Comparison of ENCODE assay signal across 16 cellular contexts in the genomic region with DNA sequence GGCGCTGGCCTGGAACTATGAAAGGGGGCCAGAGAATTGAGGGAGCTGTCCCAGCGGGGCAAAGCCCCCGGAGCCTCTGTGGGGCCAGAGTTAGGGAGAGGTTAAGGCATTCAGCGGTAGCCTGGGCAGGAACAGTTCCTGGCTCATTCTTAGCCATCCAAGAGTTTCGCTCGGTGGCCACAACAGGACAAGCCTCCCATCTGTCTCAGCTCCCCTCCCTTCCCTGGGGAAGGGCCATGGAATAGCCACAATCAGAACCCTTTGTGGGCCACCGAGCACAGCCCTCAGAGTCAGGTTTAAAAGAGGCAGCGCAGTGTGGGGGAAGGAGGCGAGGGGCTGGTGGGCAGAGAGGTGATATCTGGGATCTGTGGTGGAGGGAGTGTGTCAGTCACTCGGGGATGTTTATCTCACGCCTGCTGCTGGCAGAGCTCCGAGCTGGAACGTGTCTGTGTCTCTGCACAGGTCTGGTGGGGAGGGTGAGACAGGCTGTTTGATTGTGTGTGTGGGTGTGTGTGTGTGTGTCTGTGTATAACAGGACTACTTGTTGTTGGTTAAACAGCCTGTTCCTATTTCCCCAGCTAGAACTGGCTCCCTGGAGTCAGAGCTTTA. TPM values are rescaled to one million over a fixed set of nuclear protein-coding genes. Genes with fewer than 3 reads are reported as not detected.
DNase-seq lines count a peak whose midpoint lies in the region.
"Had no signal": no experiment of that assay in that cellular context is flagged by ENCODE, and none has a peak within 500 bp of the region (broad histone marks: within the 10 kb centered on the region; RNA-seq: fewer than 3 reads in every experiment).

No MANE protein-coding gene starts in this region.

- H2BK5ac ChIP-seq in mesendoderm (ENCODE audit: low read length): no peak overlapping the region

- H2BK120ac ChIP-seq in mesendoderm (ENCODE audit: low read depth, low read length): no peak overlapping the region

- no peaks in the 10 kb centered on the region for H3K9me3 ChIP-seq in Karpas-422 (ENCODE audit: low read length)
- H3K9me3 ChIP-seq: suprapubic skin had no signal

- no peak overlapping the region for H3K4ac ChIP-seq in mesendoderm (ENCODE audit: low read depth, low read length)

- H2AFZ ChIP-seq in Karpas-422 (ENCODE audit: low read length): no peak overlapping the region

- no CpG with 5 or more reads among the region's 13 CpGs for WGBS in mesendoderm (ENCODE audit: extremely low coverage, insufficient coverage, low lambda C conversion rate)

- H3K79me2 ChIP-seq in mesendoderm (ENCODE audit: control insufficient read depth, insufficient read depth, low read length): no peaks in the 10 kb centered on the region
- H3K79me2 ChIP-seq in Karpas-422 (ENCODE audit: low read length): no peaks in the 10 kb centered on the region

- H3K27ac ChIP-seq in mesendoderm (ENCODE audit: low read depth, low read length) (no peak overlapping the region), substantia nigra (ENCODE audit: low read depth, low read length, poor library complexity, severe bottlenecking) (peak overlapping the region; percentile 83), Karpas-422 (ENCODE audit: low read length) (no peak overlapping the region)
- H3K27ac ChIP-seq: 22Rv1 had no signal

- H3K4me2 ChIP-seq in mesendoderm (ENCODE audit: low read length): no peak overlapping the region
- no peak overlapping the region for H3K4me2 ChIP-seq in Karpas-422 (ENCODE audit: low read depth, low read length, poor library complexity, severe bottlenecking)

- H3K79me1 ChIP-seq in mesendoderm (ENCODE audit: low read length): no peaks in the 10 kb centered on the region

- H3K23ac ChIP-seq in mesendoderm (ENCODE audit: low read length): no peak overlapping the region

- no peaks in the 10 kb centered on the region for H4K20me1 ChIP-seq in Karpas-422 (ENCODE audit: insufficient read depth, low read depth, low read length)

- H3K18ac ChIP-seq in mesendoderm (ENCODE audit: low read length): no peak overlapping the region

- no peak overlapping the region for H4K8ac ChIP-seq in mesendoderm (ENCODE audit: low read depth, low read length)

- no peak overlapping the region for H2AK5ac ChIP-seq in mesendoderm (ENCODE audit: low read length)

- H3K27me3 ChIP-seq in mesendoderm (ENCODE audit: insufficient read depth, low read length, poor library complexity) (no peaks in the 10 kb centered on the region), Karpas-422 (ENCODE audit: low read length) (no peaks in the 10 kb centered on the region)
- H3K27me3 ChIP-seq: suprapubic skin had no signal

- no peak overlapping the region for H2BK15ac ChIP-seq in mesendoderm (replicated peaks; ENCODE audit: low read depth)

- H3K4me1 ChIP-seq in mesendoderm (ENCODE audit: control insufficient read depth, low read depth, low read length) (peaks cover 9% of the 10 kb centered on the region), Karpas-422 (ENCODE audit: low read length) (no peaks in the 10 kb centered on the region)

- DNase-seq in DMS 273 (lab: John Stamatoyannopoulos, UW; ENCODE audit: unreplicated experiment) (peak; percentile 61), DMS 273 treated with DMSO at 0.1 percent for 48 hours (lab: John Stamatoyannopoulos, UW) (no peak), dermis blood vessel endothelial cell (peak; percentile 18), mesendoderm (peak; percentile 32), substantia nigra (lab: John Stamatoyannopoulos, UW) (peak in 17 of 49 donors; percentile 28 to 68 (median 48)), Karpas-422 (no peak), NCI-H128 (lab: John Stamatoyannopoulos, UW; ENCODE audit: unreplicated experiment) (no peak)
- no peak for DNase-seq in activated CD4-positive, CD25-positive, alpha-beta regulatory T cell treated with anti-CD3 and anti-CD28 coated beads, Interleukin-2, amount 50 U/mL, for 72 hours
- DNase-seq: amniotic stem cell; effector memory CD8-positive, alpha-beta T cell; foreskin fibroblast; H7; natural killer cell; small intestine had no signal

- peak overlapping the region; percentile 42 for H3K56ac ChIP-seq in mesendoderm (ENCODE audit: low read length)

- H3K9me2 ChIP-seq in Karpas-422 (replicated peaks; ENCODE audit: insufficient read depth, low read length): no peaks in the 10 kb centered on the region

- H3K4me3 ChIP-seq in mesendoderm (ENCODE audit: low read length) (no peak overlapping the region), Karpas-422 (ENCODE audit: low read length) (no peak overlapping the region)
- H3K4me3 ChIP-seq: suprapubic skin had no signal

- H3K9ac ChIP-seq in mesendoderm (ENCODE audit: low read length) (no peak overlapping the region), Karpas-422 (ENCODE audit: low read length) (no peak overlapping the region)

- H4K5ac ChIP-seq in mesendoderm (ENCODE audit: low read length): no peak overlapping the region

- no peaks in the 10 kb centered on the region for H3K36me3 ChIP-seq in mesendoderm (ENCODE audit: control insufficient read depth, insufficient read depth, low read length)
- H3K36me3 ChIP-seq in Karpas-422 (ENCODE audit: insufficient read depth, low read length): no peaks in the 10 kb centered on the region
- H3K36me3 ChIP-seq: suprapubic skin had no signal

RNA-seq across cellular contexts. Expression of gene GOLT1A, which starts 49.6 kb away (rescaled TPM):
- total RNA-seq in dermis blood vessel endothelial cell: not detected in 2 replicates
- polyA plus RNA-seq in mesendoderm (2013, experiment 1 of 2): 2.3 TPM
- polyA plus RNA-seq in mesendoderm (2013, experiment 2 of 2): 2.9 TPM
- total RNA-seq in Karpas-422 (2014; rRNA removed; shearing (Covaris generic); ENCODE audit: low replicate concordance): not detected in 2 replicates
- total RNA-seq: natural killer cell, suprapubic skin had no signal

Comparison
In these comparisons a context has a peak if more than half of its experiments do, and no peak if none do; other contexts are left out.
1. DNase-seq: peak in DMS 273 (single experiment), dermis blood vessel endothelial cell (single experiment) and mesendoderm (single experiment); none in DMS 273 treated with DMSO at 0.1 percent for 48 hours (single experiment), Karpas-422 (single experiment), activated CD4-positive, CD25-positive, alpha-beta regulatory T cell treated with anti-CD3 and anti-CD28 coated beads, Interleukin-2, amount 50 U/mL, for 72 hours (single experiment) and NCI-H128 (single experiment).